In the genomic region with DNA sequence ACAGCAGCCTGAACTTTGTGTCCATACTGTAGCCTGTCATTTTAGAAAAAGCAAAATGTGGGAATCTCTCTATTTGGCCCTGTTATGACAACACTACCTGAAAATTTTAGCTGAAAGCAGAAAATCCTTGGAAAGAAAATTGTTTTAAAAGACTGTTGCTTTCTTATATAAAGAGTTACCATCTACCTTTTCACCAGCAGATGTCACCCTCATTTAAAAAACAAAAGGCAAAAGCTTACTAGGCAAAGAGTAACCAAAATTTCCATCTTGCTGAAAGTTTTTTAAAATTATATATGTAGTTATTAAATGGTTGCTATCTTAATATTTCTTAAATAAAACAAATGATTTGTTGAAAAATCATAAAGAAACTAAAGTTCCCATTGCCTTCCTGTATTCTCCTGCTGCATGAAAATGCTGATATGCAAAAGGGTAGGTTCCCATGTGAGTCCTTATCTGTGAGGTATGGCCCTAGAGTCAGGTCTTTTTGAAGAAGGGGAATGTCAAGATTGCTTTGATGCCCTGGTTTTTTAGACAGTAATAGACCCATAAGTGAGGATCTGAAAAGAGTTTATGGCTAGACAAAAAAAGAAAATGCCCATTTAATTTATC, we compare ENCODE assay signal across 8 cellular contexts.
A peak's percentile ranks its signal among the peaks of the same experiment; 100 is the strongest.
DNase-seq lines count a peak whose midpoint lies in the region; ATAC-seq and TF ChIP-seq lines count a peak whose summit lies in the region.

No MANE protein-coding gene starts in this region.

- H3F3A ChIP-seq in GM23338 (replicated peaks; ENCODE audit: low read depth), result no peaks in the 10 kb centered on the region

- H3K27ac Mint-ChIP-seq in GM23338, result no peak overlapping the region

- no peak overlapping the region for H3K4me2 ChIP-seq in GM23338

- no peaks in the 10 kb centered on the region for H3K9me3 Mint-ChIP-seq in GM23338

- ATAC-seq in GM23338 (peak; percentile 42; the same call in 2 of the 3 replicates), GM21576 (IDR thresholded peaks at IDR 0.05; ENCODE audit: unreplicated experiment) (no peak)

- DNase-seq in CD1c-positive myeloid dendritic cell (ENCODE audit: extremely low spot score), result peak; percentile 32
- peak; percentile 58 for DNase-seq in GM23338 (ENCODE audit: low spot score)
- DNase-seq in RPMI8226, result peak; percentile 36
- peak; percentile 41 for DNase-seq in fibroblast of gingiva (ENCODE audit: low read depth)
- DNase-seq in anterior cingulate cortex (lab: John Stamatoyannopoulos, UW), result no peak
- DNase-seq in activated naive CD4-positive, alpha-beta T cell treated with anti-CD3 and anti-CD28 coated beads, Interleukin-2, amount 50 U/mL, for 16 hours, result no peak

- H3K9me2 ChIP-seq in GM23338 (ENCODE audit: insufficient read depth), result no peaks in the 10 kb centered on the region

- H2AFZ ChIP-seq in GM23338, result no peak overlapping the region

- no peaks in the 10 kb centered on the region; the same call in 1 of the 2 replicates for H4K20me1 ChIP-seq in GM23338 (replicated peaks; ENCODE audit: insufficient read depth)

- H3K27ac ChIP-seq in GM23338 (ENCODE audit: low read depth), result 0 out of 2 replicates have a peak overlapping the region, but pooled peaks have one; percentile 2
- H3K27ac ChIP-seq in skeletal muscle tissue (ENCODE audit: low read depth, low read length), result peak overlapping the region; percentile 41

- TF ChIP-seq CTCF in GM23338 (conservative IDR thresholded peaks at IDR 0.05; ENCODE audit: low read depth in 2 of 2), result peak in 1 of 2 experiments; percentile 72; a peak in 3 of 4 replicates

- H3K36me3 Mint-ChIP-seq in GM23338 (ENCODE audit: low read depth), result no peaks in the 10 kb centered on the region; the same call in 2 of the 3 replicates

- H3K4me3 ChIP-seq in GM23338 (no peak overlapping the region), skeletal muscle tissue (ENCODE audit: low read length in 3 of 3) (no peak overlapping the region)

- no peaks in the 10 kb centered on the region for H3K27me3 ChIP-seq in GM23338 (ENCODE audit: insufficient read depth)
- H3K27me3 ChIP-seq in skeletal muscle tissue (ENCODE audit: control insufficient read depth in 3 of 3, insufficient read depth in 3 of 3, low read length in 3 of 3), result no peaks in the 10 kb centered on the region

- H3K79me2 ChIP-seq in GM23338 (replicated peaks; ENCODE audit: insufficient read depth), result no peaks in the 10 kb centered on the region

- H3K4me3 Mint-ChIP-seq in GM23338, result no peak overlapping the region

- H3K4me1 Mint-ChIP-seq in GM23338, result peaks cover 15% of the 10 kb centered on the region; the same call in 2 of the 3 replicates

- no peaks in the 10 kb centered on the region for H3K9me3 ChIP-seq in skeletal muscle tissue (ENCODE audit: control insufficient read depth in 3 of 3, low read length in 3 of 3)

- no peaks in the 10 kb centered on the region for H3K27me3 Mint-ChIP-seq in GM23338 (ENCODE audit: insufficient read depth, low read depth, poor library complexity)

- peak overlapping the region in 2 of 3 donors; percentile 40 to 46 for H3K9ac ChIP-seq in skeletal muscle tissue (ENCODE audit: low read depth in 1 of 3, low read length in 3 of 3)

- H3K36me3 ChIP-seq in GM23338 (ENCODE audit: insufficient read depth), result no peaks in the 10 kb centered on the region
- no peaks in the 10 kb centered on the region for H3K36me3 ChIP-seq in skeletal muscle tissue (ENCODE audit: control insufficient read depth in 3 of 3, insufficient read depth in 3 of 3, low read length in 3 of 3)

- H3K4me1 ChIP-seq in GM23338 (ENCODE audit: insufficient read depth), result peaks cover 6% of the 10 kb centered on the region; the same call in 1 of the 2 replicates
- H3K4me1 ChIP-seq in skeletal muscle tissue (ENCODE audit: control insufficient read depth in 3 of 3, insufficient read depth in 3 of 3, low read length in 3 of 3), result peaks cover 7 to 29% (median 20%) of the 10 kb centered on the region in 3 donors

TF ChIP-seq in GM23338, 12 proteins besides CTCF, POLR2A, EP300 and RAD21 (continues in another document):
- TF ChIP-seq POLR2AphosphoS5 (IDR thresholded peaks at IDR 0.05; ENCODE audit: low read depth), result no peak
- no peak for TF ChIP-seq ZNF114 (CRISPR knock-in tag; IDR thresholded peaks at IDR 0.05)
- TF ChIP-seq ZNF331 (CRISPR knock-in tag; IDR thresholded peaks at IDR 0.05; ENCODE audit: low read depth), result no peak
- TF ChIP-seq STAT1 (IDR thresholded peaks at IDR 0.05; ENCODE audit: unreplicated experiment), result no peak
- no peak for TF ChIP-seq JUNB (IDR thresholded peaks at IDR 0.05; ENCODE audit: unreplicated experiment)
- TF ChIP-seq, protein P1, sequence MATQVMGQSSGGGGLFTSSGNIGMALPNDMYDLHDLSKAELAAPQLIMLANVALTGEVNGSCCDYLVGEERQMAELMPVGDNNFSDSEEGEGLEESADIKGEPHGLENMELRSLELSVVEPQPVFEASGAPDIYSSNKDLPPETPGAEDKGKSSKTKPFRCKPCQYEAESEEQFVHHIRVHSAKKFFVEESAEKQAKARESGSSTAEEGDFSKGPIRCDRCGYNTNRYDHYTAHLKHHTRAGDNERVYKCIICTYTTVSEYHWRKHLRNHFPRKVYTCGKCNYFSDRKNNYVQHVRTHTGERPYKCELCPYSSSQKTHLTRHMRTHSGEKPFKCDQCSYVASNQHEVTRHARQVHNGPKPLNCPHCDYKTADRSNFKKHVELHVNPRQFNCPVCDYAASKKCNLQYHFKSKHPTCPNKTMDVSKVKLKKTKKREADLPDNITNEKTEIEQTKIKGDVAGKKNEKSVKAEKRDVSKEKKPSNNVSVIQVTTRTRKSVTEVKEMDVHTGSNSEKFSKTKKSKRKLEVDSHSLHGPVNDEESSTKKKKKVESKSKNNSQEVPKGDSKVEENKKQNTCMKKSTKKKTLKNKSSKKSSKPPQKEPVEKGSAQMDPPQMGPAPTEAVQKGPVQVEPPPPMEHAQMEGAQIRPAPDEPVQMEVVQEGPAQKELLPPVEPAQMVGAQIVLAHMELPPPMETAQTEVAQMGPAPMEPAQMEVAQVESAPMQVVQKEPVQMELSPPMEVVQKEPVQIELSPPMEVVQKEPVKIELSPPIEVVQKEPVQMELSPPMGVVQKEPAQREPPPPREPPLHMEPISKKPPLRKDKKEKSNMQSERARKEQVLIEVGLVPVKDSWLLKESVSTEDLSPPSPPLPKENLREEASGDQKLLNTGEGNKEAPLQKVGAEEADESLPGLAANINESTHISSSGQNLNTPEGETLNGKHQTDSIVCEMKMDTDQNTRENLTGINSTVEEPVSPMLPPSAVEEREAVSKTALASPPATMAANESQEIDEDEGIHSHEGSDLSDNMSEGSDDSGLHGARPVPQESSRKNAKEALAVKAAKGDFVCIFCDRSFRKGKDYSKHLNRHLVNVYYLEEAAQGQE (IDR thresholded peaks at IDR 0.05; ENCODE audit: unreplicated experiment), result no peak
- TF ChIP-seq CREB1 (CRISPR knock-in tag; IDR thresholded peaks at IDR 0.05; ENCODE audit: low read depth), result no peak
- TF ChIP-seq, protein P2, sequence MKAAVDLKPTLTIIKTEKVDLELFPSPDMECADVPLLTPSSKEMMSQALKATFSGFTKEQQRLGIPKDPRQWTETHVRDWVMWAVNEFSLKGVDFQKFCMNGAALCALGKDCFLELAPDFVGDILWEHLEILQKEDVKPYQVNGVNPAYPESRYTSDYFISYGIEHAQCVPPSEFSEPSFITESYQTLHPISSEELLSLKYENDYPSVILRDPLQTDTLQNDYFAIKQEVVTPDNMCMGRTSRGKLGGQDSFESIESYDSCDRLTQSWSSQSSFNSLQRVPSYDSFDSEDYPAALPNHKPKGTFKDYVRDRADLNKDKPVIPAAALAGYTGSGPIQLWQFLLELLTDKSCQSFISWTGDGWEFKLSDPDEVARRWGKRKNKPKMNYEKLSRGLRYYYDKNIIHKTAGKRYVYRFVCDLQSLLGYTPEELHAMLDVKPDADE (IDR thresholded peaks at IDR 0.05), result no peak
- no peak for TF ChIP-seq EZH2 (IDR thresholded peaks at IDR 0.05; ENCODE audit: low read depth, unreplicated experiment)
- no peak for TF ChIP-seq NANOG (IDR thresholded peaks at IDR 0.05; ENCODE audit: borderline replicate concordance)

Comparison
In these comparisons a context has a peak if more than half of its experiments do, and no peak if none do; other contexts are left out.
1. DNase-seq: peak in CD1c-positive myeloid dendritic cell (single experiment), GM23338 (single experiment), RPMI8226 (single experiment) and fibroblast of gingiva (single experiment); none in anterior cingulate cortex (0 of 58) and activated naive CD4-positive, alpha-beta T cell treated with anti-CD3 and anti-CD28 coated beads, Interleukin-2, amount 50 U/mL, for 16 hours (single experiment).